In genomic region chr15:68578175-68578959, GRCh38 we compare ENCODE assay signal across 8 cellular contexts. TPM values are rescaled to one million over a fixed set of nuclear protein-coding genes. Genes with fewer than 3 reads are reported as not detected.
DNase-seq lines count a peak whose midpoint lies in the region; ATAC-seq lines count a peak whose summit lies in the region.

No MANE protein-coding gene starts in this region.

- DNase-seq in DMS53 treated with DMSO at 0.1 percent for 48 hours (lab: John Stamatoyannopoulos, UW; ENCODE audit: unreplicated experiment) (peak; percentile 50), MG63 (peak; percentile 85), epidermal melanocyte (ENCODE audit: insufficient read length, low spot score) (peak; percentile 31), medulla oblongata (ENCODE audit: extremely low spot score) (peak; percentile 87)
- DNase-seq in activated CD4-positive, alpha-beta T cell treated with anti-CD3 and anti-CD28 coated beads, Interleukin-2, amount 50 U/mL, for 48 hours, result peak; percentile 31 to 53
- peak; percentile 40 to 42 for DNase-seq in stimulated activated naive CD8-positive, alpha-beta T cell treated with anti-CD3 and anti-CD28 coated beads, Interleukin-15, amount 100 ng/mL, for 72 hours

- H3K4me3 ChIP-seq in MG63, result peak overlapping the region; percentile 64

- H3K9me3 ChIP-seq in MG63, result no peaks in the 10 kb centered on the region

- no peaks in the 10 kb centered on the region for H3K27me3 ChIP-seq in MG63

- H3K4me3 Mint-ChIP-seq in stimulated activated naive CD8-positive, alpha-beta T cell treated with anti-CD3 and anti-CD28 coated beads, Interleukin-15, amount 100 ng/mL, for 72 hours, result peak overlapping the region; percentile 72 to 75

- no peaks in the 10 kb centered on the region for H3K9me3 Mint-ChIP-seq in stimulated activated naive CD8-positive, alpha-beta T cell treated with anti-CD3 and anti-CD28 coated beads, Interleukin-15, amount 100 ng/mL, for 72 hours

- peaks cover 7% of the 10 kb centered on the region; the same call in 1 of the 2 replicates for H3K36me3 ChIP-seq in MG63

- peak; percentile 66 for ATAC-seq in stimulated activated naive CD8-positive, alpha-beta T cell treated with anti-CD3 and anti-CD28 coated beads, Interleukin-15, amount 100 ng/mL, for 72 hours
- no peak for ATAC-seq in HG02973 (IDR thresholded peaks at IDR 0.05; ENCODE audit: unreplicated experiment)
- ATAC-seq in HG02623 (IDR thresholded peaks at IDR 0.05; ENCODE audit: unreplicated experiment), result no peak

- H3K4me1 Mint-ChIP-seq in stimulated activated naive CD8-positive, alpha-beta T cell treated with anti-CD3 and anti-CD28 coated beads, Interleukin-15, amount 100 ng/mL, for 72 hours, result peaks cover 19% of the 10 kb centered on the region

- peaks cover 79% of the 10 kb centered on the region for H3K27me3 Mint-ChIP-seq in stimulated activated naive CD8-positive, alpha-beta T cell treated with anti-CD3 and anti-CD28 coated beads, Interleukin-15, amount 100 ng/mL, for 72 hours

- H3K27ac Mint-ChIP-seq in stimulated activated naive CD8-positive, alpha-beta T cell treated with anti-CD3 and anti-CD28 coated beads, Interleukin-15, amount 100 ng/mL, for 72 hours, result no peak overlapping the region

RNA-seq across cellular contexts. Expression of gene CORO2B, which starts 0.4 kb away (rescaled TPM):
- 7.1 and 7.9 TPM in 2 replicates for total RNA-seq in MG63 (2014; rRNA removed; shearing (Covaris generic); ENCODE audit: low replicate concordance)

Comparison
In these comparisons a context has a peak if more than half of its experiments do, and no peak if none do; other contexts are left out.
1. DNase-seq: peak in every context shown above with its lines; median percentile 87 in medulla oblongata; 85 in MG63; 50 in DMS53 treated with DMSO at 0.1 percent for 48 hours; 42 in activated CD4-positive, alpha-beta T cell treated with anti-CD3 and anti-CD28 coated beads, Interleukin-2, amount 50 U/mL, for 48 hours; 41 in stimulated activated naive CD8-positive, alpha-beta T cell treated with anti-CD3 and anti-CD28 coated beads, Interleukin-15, amount 100 ng/mL, for 72 hours; 31 in epidermal melanocyte.